Comparison of ENCODE assay signal across 10 cellular contexts in genomic region chr18:23690505-23691068, GRCh38. TPM values are rescaled to one million over a fixed set of nuclear protein-coding genes. Genes with fewer than 3 reads are reported as not detected.
A peak's percentile ranks its signal among the peaks of the same experiment; 100 is the strongest.
DNase-seq lines count a peak whose midpoint lies in the region; ATAC-seq and TF ChIP-seq lines count a peak whose summit lies in the region.
"Had no signal": no experiment of that assay in that cellular context is flagged by ENCODE, and none has a peak within 500 bp of the region (broad histone marks: within the 10 kb centered on the region; RNA-seq: fewer than 3 reads in every experiment).

No MANE protein-coding gene starts in this region.

- H3K9ac ChIP-seq in IMR-90 (ENCODE audit: low read depth, low read length) = no peak overlapping the region

- intact Hi-C loops in Caco-2 (cut with micrococcal nuclease; ENCODE audit: unreplicated experiment) (no loop called here), IMR-90 (cut with micrococcal nuclease) (no loop called here)

- in situ Hi-C loops in IMR-90 (cut with MboI; ENCODE audit: low sequenced_read_pairs) = no loop called here

- POLR2A ChIA-PET in Caco-2 (lab: Charles Lee) (no interaction called here), IMR-90 (lab: Charles Lee; ENCODE audit: unreplicated experiment) (no interaction called here)

- H3K18ac ChIP-seq in IMR-90 (ENCODE audit: low read depth, low read length) = no peak overlapping the region

- H3K9me1 ChIP-seq in IMR-90 (ENCODE audit: insufficient read depth, low read length) = peaks cover 8% of the 10 kb centered on the region

- H2AK9ac ChIP-seq in IMR-90 (replicated peaks; ENCODE audit: low read depth, low read length, poor library complexity) = no peak overlapping the region

- no peak overlapping the region for H3K4me2 ChIP-seq in IMR-90 (ENCODE audit: low read depth, low read length)

- no peak overlapping the region for H2BK120ac ChIP-seq in IMR-90 (ENCODE audit: low read depth, low read length)

- CTCF ChIA-PET in Caco-2 (lab: Charles Lee) = no interaction called here
- CTCF ChIA-PET in IMR-90 (lab: Yijun Ruan, JAX) = no interaction called here

- H3K36me3 Mint-ChIP-seq in Caco-2 (ENCODE audit: insufficient read depth, unreplicated experiment) (peaks cover 5% of the 10 kb centered on the region), osteocyte (ENCODE audit: unreplicated experiment) (no peaks in the 10 kb centered on the region)

- H3K36me3 ChIP-seq in Caco-2 (ENCODE audit: control insufficient read depth, insufficient read depth, low read length) = no peaks in the 10 kb centered on the region
- H3K36me3 ChIP-seq in IMR-90 (ENCODE audit: control insufficient read depth, insufficient read depth, low read length) = no peaks in the 10 kb centered on the region
- H3K36me3 ChIP-seq in effector memory CD4-positive, alpha-beta T cell (ENCODE audit: control insufficient read depth, insufficient read depth, low read length) = no peaks in the 10 kb centered on the region

- H2BK5ac ChIP-seq in IMR-90 (ENCODE audit: low read depth, low read length, poor library complexity, severe bottlenecking) = no peak overlapping the region

- H3K4me1 ChIP-seq in Caco-2 (peaks cover 17% of the 10 kb centered on the region; the same call in 1 of the 2 replicates), IMR-90 (ENCODE audit: control insufficient read depth, insufficient read depth, low read length) (peaks cover 10% of the 10 kb centered on the region)
- peaks cover 9% of the 10 kb centered on the region for H3K4me1 ChIP-seq in effector memory CD4-positive, alpha-beta T cell (ENCODE audit: control insufficient read depth, insufficient read depth, low read length, poor library complexity, severe bottlenecking)

- no peak overlapping the region for H2BK15ac ChIP-seq in IMR-90 (ENCODE audit: low read depth, low read length)

- ATAC-seq in IMR-90 (ENCODE audit: low read depth) = no peak

- no peaks in the 10 kb centered on the region for H3K9me3 ChIP-seq in Caco-2
- peaks cover 3% of the 10 kb centered on the region for H3K9me3 ChIP-seq in IMR-90 (ENCODE audit: control insufficient read depth, insufficient read depth, low read length)
- H3K9me3 ChIP-seq in effector memory CD4-positive, alpha-beta T cell (ENCODE audit: control insufficient read depth, low read length) = no peaks in the 10 kb centered on the region

- peaks cover 7% of the 10 kb centered on the region; the same call in 1 of the 2 replicates for H4K20me1 ChIP-seq in IMR-90 (ENCODE audit: insufficient read depth, low read length)

- no peak overlapping the region for H3K27ac Mint-ChIP-seq in Caco-2 (ENCODE audit: unreplicated experiment)
- no peak overlapping the region for H3K27ac Mint-ChIP-seq in osteocyte (ENCODE audit: unreplicated experiment)

- no peak overlapping the region for H3K23ac ChIP-seq in IMR-90 (ENCODE audit: low read depth, low read length)

- dilution Hi-C loops in IMR-90 (cut with HindIII; ENCODE audit: low sequenced_read_pairs, unreplicated experiment) = no loop called here

- H3K27ac ChIP-seq in IMR-90 (ENCODE audit: insufficient read depth, low read length) = no peak overlapping the region
- H3K27ac ChIP-seq in effector memory CD4-positive, alpha-beta T cell (ENCODE audit: insufficient read depth, low read length, poor library complexity, severe bottlenecking) = no peak overlapping the region
- H3K27ac ChIP-seq: SJSA1 had no signal

- H3K14ac ChIP-seq in IMR-90 (replicated peaks; ENCODE audit: low read depth, low read length) = no peak overlapping the region

- no peaks in the 10 kb centered on the region for H3K27me3 ChIP-seq in Caco-2 (replicated peaks; ENCODE audit: control insufficient read depth, insufficient read depth, low read length)
- peaks cover 38% of the 10 kb centered on the region for H3K27me3 ChIP-seq in IMR-90 (ENCODE audit: control insufficient read depth, insufficient read depth, low read length)
- H3K27me3 ChIP-seq in effector memory CD4-positive, alpha-beta T cell (replicated peaks; ENCODE audit: control insufficient read depth, insufficient read depth, low read length, poor library complexity, severe bottlenecking) = peaks cover 35% of the 10 kb centered on the region

- H3K56ac ChIP-seq in IMR-90 (ENCODE audit: extremely low read depth, insufficient read depth, low read length) = no peak overlapping the region

- H4K91ac ChIP-seq in IMR-90 (ENCODE audit: insufficient read depth, low read depth, low read length) = no peak overlapping the region

- H3K27me3 Mint-ChIP-seq in Caco-2 (ENCODE audit: insufficient read depth, unreplicated experiment) = no peaks in the 10 kb centered on the region
- peaks cover 42% of the 10 kb centered on the region for H3K27me3 Mint-ChIP-seq in osteocyte (ENCODE audit: unreplicated experiment)

- TF ChIP-seq CTCF in Caco-2 (IDR thresholded peaks at IDR 0.05; ENCODE audit: insufficient read depth in 1 of 2, low read depth in 1 of 2, low read length in 1 of 2, severe bottlenecking in 1 of 2, unreplicated experiment in 1 of 2) (no peak), IMR-90 (conservative IDR thresholded peaks at IDR 0.05; ENCODE audit: low read depth, low read length) (no peak), osteocyte (IDR thresholded peaks at IDR 0.05) (no peak)

- no TSS peak for BruUV-seq in Caco-2 (replicated peaks; lab: Mats Ljungman, UMichigan)
- BruUV-seq in IMR-90 (replicated peaks; lab: Mats Ljungman, UMichigan) = no TSS peak

- H4K8ac ChIP-seq in IMR-90 (ENCODE audit: low read depth in 2 of 2, low read length in 2 of 2) = no peak overlapping the region

- WGBS in IMR-90 (ENCODE audit: extremely low coverage in 2 of 2, insufficient read length in 1 of 2), 2 experiments = 54% methylated on average over 8 of the region's 21 CpGs; no CpG with 5 or more reads in 1 of the 2 experiments

- H3K4me3 ChIP-seq in Caco-2 (ENCODE audit: low read depth, low read length) (peak overlapping the region; percentile 67), IMR-90 (ENCODE audit: insufficient read depth, low read depth, low read length) (no peak overlapping the region)
- H3K4me3 ChIP-seq in effector memory CD4-positive, alpha-beta T cell (ENCODE audit: insufficient read depth, low read depth, low read length, poor library complexity, severe bottlenecking) = peak overlapping the region; percentile 55
- H3K4me3 ChIP-seq: SJSA1 had no signal

- H3K4me1 Mint-ChIP-seq in Caco-2 (ENCODE audit: low read depth, unreplicated experiment) = peaks cover 14% of the 10 kb centered on the region
- H3K4me1 Mint-ChIP-seq in osteocyte (ENCODE audit: unreplicated experiment) = peaks cover 11% of the 10 kb centered on the region

- DNase-seq in Caco-2 (no peak), IMR-90 (no peak), osteocyte (ENCODE audit: extremely low spot score, unreplicated experiment) (no peak), NCI-H1694 (lab: John Stamatoyannopoulos, UW) (no peak), NCI-H1436 (lab: John Stamatoyannopoulos, UW) (no peak), Ammon's horn (ENCODE audit: low spot score) (no peak)
- no peak for DNase-seq in effector memory CD4-positive, alpha-beta T cell
- DNase-seq in effector CD4-positive, alpha-beta T cell = no peak
- DNase-seq: Karpas-422 had no signal

- H2AK5ac ChIP-seq in IMR-90 (ENCODE audit: low read depth, low read length) = peak overlapping the region; percentile 22; the same call in 1 of the 2 replicates

- H3K79me1 ChIP-seq in IMR-90 (ENCODE audit: low read depth in 1 of 2, low read length in 2 of 2) = no peaks in the 10 kb centered on the region

- H4K5ac ChIP-seq in IMR-90 (ENCODE audit: low read depth, low read length) = no peak overlapping the region

- no peak overlapping the region for H3K4ac ChIP-seq in IMR-90 (ENCODE audit: low read depth, low read length)

- H3K4me3 Mint-ChIP-seq in Caco-2 (ENCODE audit: unreplicated experiment) (peak overlapping the region; percentile 80), osteocyte (ENCODE audit: unreplicated experiment) (peak overlapping the region; percentile 17)

- H3K9me3 Mint-ChIP-seq in Caco-2 (ENCODE audit: unreplicated experiment) (no peaks in the 10 kb centered on the region), osteocyte (ENCODE audit: unreplicated experiment) (no peaks in the 10 kb centered on the region)

- TF ChIP-seq RAD21 in IMR-90 (IDR thresholded peaks at IDR 0.05; ENCODE audit: low read length) = no peak

- no peak for TF ChIP-seq POLR2A in IMR-90 (IDR thresholded peaks at IDR 0.05; ENCODE audit: low read depth, low read length)

- no peak overlapping the region for H2BK20ac ChIP-seq in IMR-90 (ENCODE audit: low read depth, low read length)

- H2AFZ ChIP-seq in IMR-90 (replicated peaks; ENCODE audit: low read length, poor library complexity) = no peak overlapping the region

TF ChIP-seq in IMR-90, 13 proteins besides CTCF, POLR2A, EP300 and RAD21:
- TF ChIP-seq NFE2L2 (IDR thresholded peaks at IDR 0.05; ENCODE audit: low read depth, low read length) (no peak), CHD1 (IDR thresholded peaks at IDR 0.05; ENCODE audit: low read depth, low read length) (no peak), BHLHE40 (IDR thresholded peaks at IDR 0.05; ENCODE audit: low read depth, low read length) (no peak), MXI1 (IDR thresholded peaks at IDR 0.05; ENCODE audit: borderline replicate concordance, low read depth, low read length) (no peak), CEBPB (IDR thresholded peaks at IDR 0.05; ENCODE audit: low read depth, low read length) (no peak), MAZ (IDR thresholded peaks at IDR 0.05; ENCODE audit: borderline replicate concordance, low read depth, low read length) (no peak), FOS (IDR thresholded peaks at IDR 0.05; ENCODE audit: low read depth, low read length) (no peak), SMC3 (IDR thresholded peaks at IDR 0.05; ENCODE audit: low read depth, low read length) (no peak)

RNA-seq across cellular contexts. Expression of gene LAMA3, which starts 1.3 kb away (rescaled TPM):
- total RNA-seq in Caco-2 (2022) (34.6 and 37.9 TPM in 2 replicates), IMR-90 (2012; rRNA removed) (0.18 and 0.28 TPM in 2 replicates), osteocyte (not detected in 2 replicates)
- polyA plus RNA-seq in IMR-90 (2012; rRNA removed) = 0.13 and 0.19 TPM in 2 replicates
- polyA plus RNA-seq in IMR-90 (2012; cell fraction: cytosol; rRNA removed) = 0.11 and 0.15 TPM in 2 replicates
- polyA plus RNA-seq in IMR-90 (2012; cell fraction: nucleus; rRNA removed; ENCODE audit: low replicate concordance) = 0.33 and 0.57 TPM in 2 replicates

RNA-seq across cellular contexts. Expression of gene ANKRD29, which starts 27.9 kb away (rescaled TPM):
- total RNA-seq in Caco-2 (2022) (7.3 and 8.2 TPM in 2 replicates), IMR-90 (2012; rRNA removed) (under 0.01 and 0.18 TPM in 2 replicates), osteocyte (not detected in 2 replicates)
- 0.07 and 0.31 TPM in 2 replicates for polyA plus RNA-seq in IMR-90 (2012; rRNA removed)
- 0.01 and 0.10 TPM in 2 replicates for polyA plus RNA-seq in IMR-90 (2012; cell fraction: cytosol; rRNA removed)
- 0.36 and 0.66 TPM in 2 replicates for polyA plus RNA-seq in IMR-90 (2012; cell fraction: nucleus; rRNA removed; ENCODE audit: low replicate concordance)

Comparison
In these comparisons a context has a peak if more than half of its experiments do, and no peak if none do; other contexts are left out.
1. RNA of gene LAMA3, which starts 1.3 kb away (total RNA-seq): 34.6 to 37.9 TPM in Caco-2; 0.18 to 0.28 TPM in IMR-90 and not detected in osteocyte; every median in the first group is over 10 times any median in the second.